Comparison of ENCODE assay signal across 8 cellular contexts in genomic region chr12:118373628-118374027, GRCh38. TPM values are rescaled to one million over a fixed set of nuclear protein-coding genes. Genes with fewer than 3 reads are reported as not detected.
DNase-seq lines count a peak whose midpoint lies in the region; ATAC-seq and TF ChIP-seq lines count a peak whose summit lies in the region.

No MANE protein-coding gene starts in this region.

- H3K23ac ChIP-seq in mesendoderm (ENCODE audit: low read length), result no peak overlapping the region

- H4K8ac ChIP-seq in mesendoderm (ENCODE audit: low read depth, low read length), result peak overlapping the region; percentile 66

- H3K4me3 ChIP-seq in cardiac muscle cell, result peak overlapping the region; percentile 65
- H3K4me3 ChIP-seq in body of pancreas, result peak overlapping the region in 1 of 2 donors; percentile 57
- no peak overlapping the region for H3K4me3 ChIP-seq in mesendoderm (ENCODE audit: low read length)
- H3K4me3 ChIP-seq in urinary bladder (ENCODE audit: low read depth, low read length), result peak overlapping the region; percentile 67

- no peak overlapping the region for H2BK5ac ChIP-seq in mesendoderm (ENCODE audit: low read length)

- in situ Hi-C loops in GM13977 (cut with MboI; ENCODE audit: low pct_unique_long_range_greater_than_20kb, low sequenced_read_pairs, unreplicated experiment), result no loop called here

- H3K27ac ChIP-seq in cardiac muscle cell (peak overlapping the region; percentile 61), body of pancreas (peak overlapping the region in 3 of 4 donors; percentile 71 to 94 (median 83)), mesendoderm (ENCODE audit: low read depth, low read length) (no peak overlapping the region), urinary bladder (ENCODE audit: low read depth) (peak overlapping the region; percentile 92)

- peaks cover 11% of the 10 kb centered on the region for H3K79me2 ChIP-seq in mesendoderm (ENCODE audit: control insufficient read depth, insufficient read depth, low read length)

- H3K27me3 ChIP-seq in cardiac muscle cell, result no peaks in the 10 kb centered on the region
- no peaks in the 10 kb centered on the region for H3K27me3 ChIP-seq in body of pancreas
- H3K27me3 ChIP-seq in mesendoderm (ENCODE audit: insufficient read depth, low read length, poor library complexity), result peaks cover 2% of the 10 kb centered on the region

- DNase-seq in cardiac muscle cell (ENCODE audit: low read depth in 1 of 2, low spot score in 1 of 2) (no peak), Right ventricle myocardium inferior (ENCODE audit: missing footprints) (no peak), body of pancreas (no peak), mesendoderm (no peak), GM13977 (ENCODE audit: low spot score) (no peak)

- intact Hi-C loops in Right ventricle myocardium inferior (cut with DNase I), result loop anchor here (2.0 to 10.0 kb wide), 3 partner anchors 236 to 359 kb away; partner anchors contain the start of genes PEBP1, RFC5 and WSB2
- intact Hi-C loops in body of pancreas (cut with DNase I), result loop anchor here (10.0 kb wide), 1 partner anchor 199 kb away; no protein-coding TSS in a partner anchor

- peak overlapping the region; percentile 8 for H3K4ac ChIP-seq in mesendoderm (ENCODE audit: low read depth, low read length)

- no peak overlapping the region for H2BK15ac ChIP-seq in mesendoderm (replicated peaks; ENCODE audit: low read depth)

- no peaks in the 10 kb centered on the region for H3K9me3 ChIP-seq in cardiac muscle cell (ENCODE audit: low read depth)
- no peaks in the 10 kb centered on the region for H3K9me3 ChIP-seq in body of pancreas

- H3K18ac ChIP-seq in mesendoderm (ENCODE audit: low read length), result peak overlapping the region; percentile 57

- H3K4me2 ChIP-seq in mesendoderm (ENCODE audit: low read length), result peak overlapping the region; percentile 78

- H3K79me1 ChIP-seq in mesendoderm (ENCODE audit: low read length), result peaks cover 6% of the 10 kb centered on the region

- H2BK120ac ChIP-seq in mesendoderm (ENCODE audit: low read depth, low read length), result no peak overlapping the region

- H3K56ac ChIP-seq in mesendoderm (ENCODE audit: low read length), result peak overlapping the region; percentile 70

- no peak overlapping the region for H2AK5ac ChIP-seq in mesendoderm (ENCODE audit: low read length)

- H4K5ac ChIP-seq in mesendoderm (ENCODE audit: low read length), result no peak overlapping the region

- H3K9ac ChIP-seq in mesendoderm (ENCODE audit: low read length), result peak overlapping the region; percentile 78

- no peak for TF ChIP-seq POLR2A in body of pancreas (IDR thresholded peaks at IDR 0.05)

- H3K36me3 ChIP-seq in cardiac muscle cell (no peaks in the 10 kb centered on the region), body of pancreas (replicated peaks in 1 of 2; ENCODE audit: insufficient read depth in 1 of 2, low read depth in 2 of 2) (no peaks in the 10 kb centered on the region), mesendoderm (ENCODE audit: control insufficient read depth, insufficient read depth, low read length) (no peaks in the 10 kb centered on the region), urinary bladder (ENCODE audit: insufficient read depth) (no peaks in the 10 kb centered on the region)

- ATAC-seq in Right ventricle myocardium inferior (no peak), body of pancreas (no peak), GM21360 (IDR thresholded peaks at IDR 0.05; ENCODE audit: unreplicated experiment) (no peak), HG02840 (IDR thresholded peaks at IDR 0.05; ENCODE audit: low FRiP score, unreplicated experiment) (no peak)

- WGBS in body of pancreas, 2 donors, result 41 to 42% methylated on average over 5 of the region's 5 CpGs
- no CpG with 5 or more reads among the region's 5 CpGs for WGBS in mesendoderm (ENCODE audit: extremely low coverage, insufficient coverage, low lambda C conversion rate)
- WGBS in urinary bladder, result 62% methylated on average over 5 of the region's 5 CpGs

- TF ChIP-seq CTCF in cardiac muscle cell (IDR thresholded peaks at IDR 0.05; ENCODE audit: low read depth, low read length) (no peak), body of pancreas (IDR thresholded peaks at IDR 0.05) (no peak), GM13977 (IDR thresholded peaks at IDR 0.05; ENCODE audit: extremely low read depth, insufficient read depth, missing control alignments) (no peak)

- H3K4me1 ChIP-seq in cardiac muscle cell (ENCODE audit: low read depth), result peaks cover 15% of the 10 kb centered on the region
- peaks cover 45% of the 10 kb centered on the region for H3K4me1 ChIP-seq in body of pancreas
- H3K4me1 ChIP-seq in mesendoderm (ENCODE audit: control insufficient read depth, low read depth, low read length), result no peaks in the 10 kb centered on the region
- peaks cover 2% of the 10 kb centered on the region for H3K4me1 ChIP-seq in urinary bladder (ENCODE audit: insufficient read depth)

RNA-seq across cellular contexts. Expression of gene TAOK3, which starts 0.9 kb away (rescaled TPM):
- total RNA-seq in cardiac muscle cell (8.3 and 13.9 TPM in 2 replicates), Right ventricle myocardium inferior (20.3 TPM), body of pancreas (10 to 100 TPM; 15.6 to 29.3 TPM), urinary bladder (33.6 TPM)
- polyA plus RNA-seq in cardiac muscle cell (10.5 and 25.3 TPM in 2 replicates), urinary bladder (19.8 TPM)
- 5.0 TPM for polyA plus RNA-seq in mesendoderm (2013, experiment 1 of 2)
- 5.2 TPM for polyA plus RNA-seq in mesendoderm (2013, experiment 2 of 2)

RNA-seq across cellular contexts. Expression of gene SUDS3, which starts 2.7 kb away (rescaled TPM):
- total RNA-seq in cardiac muscle cell (44.7 and 50.9 TPM in 2 replicates), Right ventricle myocardium inferior (18.4 TPM), body of pancreas (10 to 100 TPM; 30.3 to 35.5 TPM), urinary bladder (49.4 TPM)
- polyA plus RNA-seq in cardiac muscle cell (30.4 and 33.8 TPM in 2 replicates), urinary bladder (19.0 TPM)
- polyA plus RNA-seq in mesendoderm (2013, experiment 1 of 2), result 26.4 TPM
- 26.5 TPM for polyA plus RNA-seq in mesendoderm (2013, experiment 2 of 2)
